In the genomic region with DNA sequence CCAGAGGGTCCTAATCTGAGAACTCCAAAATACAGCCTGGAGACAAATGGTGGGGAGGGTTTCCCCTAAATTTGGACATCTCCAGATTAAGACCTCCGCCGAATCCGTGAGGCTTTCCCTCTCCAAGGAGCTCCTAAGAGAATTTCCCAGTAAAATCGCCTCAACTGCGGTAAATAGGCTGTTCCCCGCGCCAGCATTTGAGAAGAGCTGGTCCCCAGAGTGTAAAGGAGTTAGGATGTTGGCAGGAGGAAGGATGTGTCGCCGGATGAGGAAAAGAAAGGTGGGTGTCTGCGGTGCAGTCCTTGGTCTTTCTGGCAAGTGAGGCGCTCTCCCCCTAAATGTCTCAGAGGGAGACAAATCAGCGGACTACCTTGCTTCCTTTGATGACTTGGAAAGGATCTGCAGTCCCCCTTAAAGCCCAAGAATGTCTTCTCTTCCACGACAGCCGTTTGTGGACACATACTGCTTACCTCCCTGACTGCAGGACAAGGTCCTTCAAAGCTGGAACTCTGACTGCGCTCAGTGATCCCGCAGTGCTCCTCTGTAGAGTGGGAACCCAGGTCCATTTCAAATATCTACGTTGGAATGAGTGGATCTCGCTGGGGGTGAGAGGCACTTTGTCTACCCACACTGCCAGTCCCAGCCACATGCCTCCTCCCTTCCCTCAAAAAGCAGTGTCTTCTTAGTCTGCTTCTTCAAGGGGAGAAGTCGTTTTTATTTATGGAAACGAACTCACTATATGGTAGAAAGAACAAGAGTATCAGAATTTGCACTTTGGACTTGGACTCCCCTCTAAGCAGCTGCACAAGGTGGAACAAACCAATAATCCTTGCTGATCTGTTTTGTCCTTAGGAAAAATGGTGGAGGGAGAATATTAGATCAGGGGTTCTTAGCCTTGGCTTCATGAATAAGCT, we compare ENCODE assay signal across 1 cellular context.
TF ChIP-seq lines count a peak whose summit lies in the region.

No MANE protein-coding gene starts in this region.

TF ChIP-seq in HepG2, 621 proteins besides CTCF, POLR2A, EP300 and RAD21:
- TF ChIP-seq, protein P1, sequence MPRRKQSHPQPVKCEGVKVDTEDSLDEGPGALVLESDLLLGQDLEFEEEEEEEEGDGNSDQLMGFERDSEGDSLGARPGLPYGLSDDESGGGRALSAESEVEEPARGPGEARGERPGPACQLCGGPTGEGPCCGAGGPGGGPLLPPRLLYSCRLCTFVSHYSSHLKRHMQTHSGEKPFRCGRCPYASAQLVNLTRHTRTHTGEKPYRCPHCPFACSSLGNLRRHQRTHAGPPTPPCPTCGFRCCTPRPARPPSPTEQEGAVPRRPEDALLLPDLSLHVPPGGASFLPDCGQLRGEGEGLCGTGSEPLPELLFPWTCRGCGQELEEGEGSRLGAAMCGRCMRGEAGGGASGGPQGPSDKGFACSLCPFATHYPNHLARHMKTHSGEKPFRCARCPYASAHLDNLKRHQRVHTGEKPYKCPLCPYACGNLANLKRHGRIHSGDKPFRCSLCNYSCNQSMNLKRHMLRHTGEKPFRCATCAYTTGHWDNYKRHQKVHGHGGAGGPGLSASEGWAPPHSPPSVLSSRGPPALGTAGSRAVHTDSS (CRISPR knock-in tag; conservative IDR thresholded peaks at IDR 0.05): no peak
- 0 out of 2 replicates have a peak, but pooled peaks have one; percentile 44 for TF ChIP-seq ZNF556 (CRISPR knock-in tag; IDR thresholded peaks at IDR 0.05; ENCODE audit: borderline replicate concordance)
- 0 out of 2 replicates have a peak, but pooled peaks have one; percentile 13 for TF ChIP-seq ZBTB38 (CRISPR knock-in tag; IDR thresholded peaks at IDR 0.05)
- TF ChIP-seq, protein P2, sequence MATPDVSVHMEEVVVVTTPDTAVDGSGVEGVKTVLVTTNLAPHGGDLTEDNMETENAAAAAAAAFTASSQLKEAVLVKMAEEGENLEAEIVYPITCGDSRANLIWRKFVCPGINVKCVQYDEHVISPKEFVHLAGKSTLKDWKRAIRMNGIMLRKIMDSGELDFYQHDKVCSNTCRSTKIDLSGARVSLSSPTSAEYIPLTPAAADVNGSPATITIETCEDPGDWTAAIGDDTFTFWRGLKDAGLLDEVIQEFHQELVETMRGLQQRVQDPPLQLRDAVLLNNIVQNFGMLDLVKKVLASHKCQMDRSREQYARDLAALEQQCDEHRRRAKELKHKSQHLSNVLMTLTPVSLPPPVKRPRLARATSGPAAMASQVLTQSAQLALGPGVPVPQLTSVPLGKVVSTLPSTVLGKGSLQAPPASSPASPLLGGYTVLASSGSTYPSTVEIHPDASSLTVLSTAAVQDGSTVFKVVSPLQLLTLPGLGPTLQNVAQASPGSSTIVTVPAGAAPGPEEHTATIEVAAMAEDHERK (CRISPR knock-in tag; IDR thresholded peaks at IDR 0.05; ENCODE audit: low read depth): no peak
- TF ChIP-seq, protein P3, sequence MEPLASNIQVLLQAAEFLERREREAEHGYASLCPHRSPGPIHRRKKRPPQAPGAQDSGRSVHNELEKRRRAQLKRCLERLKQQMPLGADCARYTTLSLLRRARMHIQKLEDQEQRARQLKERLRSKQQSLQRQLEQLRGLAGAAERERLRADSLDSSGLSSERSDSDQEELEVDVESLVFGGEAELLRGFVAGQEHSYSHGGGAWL (CRISPR knock-in tag; IDR thresholded peaks at IDR 0.05): 0 out of 2 replicates have a peak, but pooled peaks have one; percentile 11
- TF ChIP-seq, protein P4, sequence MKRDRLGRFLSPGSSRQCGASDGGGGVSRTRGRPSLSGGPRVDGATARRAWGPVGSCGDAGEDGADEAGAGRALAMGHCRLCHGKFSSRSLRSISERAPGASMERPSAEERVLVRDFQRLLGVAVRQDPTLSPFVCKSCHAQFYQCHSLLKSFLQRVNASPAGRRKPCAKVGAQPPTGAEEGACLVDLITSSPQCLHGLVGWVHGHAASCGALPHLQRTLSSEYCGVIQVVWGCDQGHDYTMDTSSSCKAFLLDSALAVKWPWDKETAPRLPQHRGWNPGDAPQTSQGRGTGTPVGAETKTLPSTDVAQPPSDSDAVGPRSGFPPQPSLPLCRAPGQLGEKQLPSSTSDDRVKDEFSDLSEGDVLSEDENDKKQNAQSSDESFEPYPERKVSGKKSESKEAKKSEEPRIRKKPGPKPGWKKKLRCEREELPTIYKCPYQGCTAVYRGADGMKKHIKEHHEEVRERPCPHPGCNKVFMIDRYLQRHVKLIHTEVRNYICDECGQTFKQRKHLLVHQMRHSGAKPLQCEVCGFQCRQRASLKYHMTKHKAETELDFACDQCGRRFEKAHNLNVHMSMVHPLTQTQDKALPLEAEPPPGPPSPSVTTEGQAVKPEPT (CRISPR knock-in tag; IDR thresholded peaks at IDR 0.05; ENCODE audit: low read depth): no peak
- no peak for TF ChIP-seq ZNF792 (CRISPR knock-in tag; IDR thresholded peaks at IDR 0.05)
- TF ChIP-seq TBX2 (CRISPR knock-in tag; IDR thresholded peaks at IDR 0.05; ENCODE audit: borderline replicate concordance): 0 out of 2 replicates have a peak, but pooled peaks have one; percentile 3
- peak; percentile 95 for TF ChIP-seq ZNF263 (CRISPR knock-in tag; IDR thresholded peaks at IDR 0.05)
- TF ChIP-seq ASH2L (IDR thresholded peaks at IDR 0.05; ENCODE audit: insufficient read length, low read depth, low read length): peak; percentile 38
- 0 out of 2 replicates have a peak, but pooled peaks have one; percentile 33 for TF ChIP-seq ZBTB7B (CRISPR knock-in tag; IDR thresholded peaks at IDR 0.05)
- TF ChIP-seq, protein P5, sequence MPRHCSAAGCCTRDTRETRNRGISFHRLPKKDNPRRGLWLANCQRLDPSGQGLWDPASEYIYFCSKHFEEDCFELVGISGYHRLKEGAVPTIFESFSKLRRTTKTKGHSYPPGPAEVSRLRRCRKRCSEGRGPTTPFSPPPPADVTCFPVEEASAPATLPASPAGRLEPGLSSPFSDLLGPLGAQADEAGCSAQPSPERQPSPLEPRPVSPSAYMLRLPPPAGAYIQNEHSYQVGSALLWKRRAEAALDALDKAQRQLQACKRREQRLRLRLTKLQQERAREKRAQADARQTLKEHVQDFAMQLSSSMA (CRISPR knock-in tag; IDR thresholded peaks at IDR 0.05): no peak
- peak; percentile 28 for TF ChIP-seq TEAD3 (CRISPR knock-in tag; optimal IDR thresholded peaks at IDR 0.05; ENCODE audit: borderline replicate concordance)
- TF ChIP-seq ZNF3 (CRISPR knock-in tag; IDR thresholded peaks at IDR 0.05): 0 out of 2 replicates have a peak, but pooled peaks have one; percentile 60
